Comparison of ENCODE assay signal across 17 cellular contexts in genomic region chr16:31330553-31330890, GRCh38. TPM values are rescaled to one million over a fixed set of nuclear protein-coding genes. Genes with fewer than 3 reads are reported as not detected.
DNase-seq lines count a peak whose midpoint lies in the region; ATAC-seq and TF ChIP-seq lines count a peak whose summit lies in the region.
"Had no signal": no experiment of that assay in that cellular context is flagged by ENCODE, and none has a peak within 500 bp of the region (broad histone marks: within the 10 kb centered on the region; RNA-seq: fewer than 3 reads in every experiment).

No MANE protein-coding gene starts in this region.

- WGBS in gastroesophageal sphincter (ENCODE audit: low coverage in 1 of 2), 2 donors = 20 to 30% methylated on average over 1 to 4 of the region's 8 CpGs

- DNase-seq in activated naive CD4-positive, alpha-beta T cell treated with anti-CD3 and anti-CD28 coated beads, Interleukin-2, amount 10 ng/mL, durations not matched to agents 7 days and 5 days = no peak
- DNase-seq in activated naive CD4-positive, alpha-beta T cell treated with Interleukin-2 at 50 U/mL for 16 hours = no peak
- DNase-seq in activated CD4-positive, alpha-beta memory T cell treated with anti-CD3 and anti-CD28 coated beads for 36 hours = no peak
- DNase-seq in glutamatergic neuron = no peak
- no peak for DNase-seq in NCI-H345 (lab: John Stamatoyannopoulos, UW)
- no peak for DNase-seq in nucleus accumbens (lab: John Stamatoyannopoulos, UW)
- DNase-seq: body of pancreas; DMS153; hypothalamus; NCI-H2029 treated with DMSO at 0.1 percent for 48 hours; NCI-H526 treated with DMSO at 0.1 percent for 48 hours; stimulated activated CD4-positive, alpha-beta T cell treated with anti-CD3 and anti-CD28 coated beads, Interleukin-2, amount 100 ng/mL, for 48 hours; stimulated activated CD8-positive, alpha-beta memory T cell treated with anti-CD3 and anti-CD28 coated beads, Interleukin-4, amount 100 ng/mL, for 48 hours; trophoblast cell; WERI-Rb-1 had no signal

- H3K27ac ChIP-seq in gastroesophageal sphincter = no peak overlapping the region
- H3K27ac ChIP-seq: body of pancreas, WERI-Rb-1 had no signal

- H3K4me1 Mint-ChIP-seq in activated naive CD4-positive, alpha-beta T cell treated with anti-CD3 and anti-CD28 coated beads, Interleukin-2, amount 10 ng/mL, durations not matched to agents 7 days and 5 days = peaks cover 42% of the 10 kb centered on the region
- H3K4me1 Mint-ChIP-seq in activated CD4-positive, alpha-beta memory T cell treated with anti-CD3 and anti-CD28 coated beads for 36 hours (ENCODE audit: low read depth) = peaks cover 8% of the 10 kb centered on the region
- no peaks in the 10 kb centered on the region for H3K4me1 Mint-ChIP-seq in glutamatergic neuron (ENCODE audit: low read depth, unreplicated experiment)
- peaks cover 31% of the 10 kb centered on the region for H3K4me1 Mint-ChIP-seq in stimulated activated memory B cell treated with anti-CD40 and anti-IgM and Interleukin-4, amounts not matched to agents 10 μg/mL and 1 μg/mL and 100 μg/mL, for 72 hours

- H3K27me3 ChIP-seq in gastroesophageal sphincter = peaks cover 78% of the 10 kb centered on the region

- no peaks in the 10 kb centered on the region for H3K36me3 ChIP-seq in gastroesophageal sphincter
- H3K36me3 ChIP-seq: WERI-Rb-1 had no signal

- H3K9me3 ChIP-seq in gastroesophageal sphincter = no peaks in the 10 kb centered on the region
- H3K9me3 ChIP-seq: body of pancreas had no signal

- H3K4me3 Mint-ChIP-seq in activated naive CD4-positive, alpha-beta T cell treated with anti-CD3 and anti-CD28 coated beads, Interleukin-2, amount 10 ng/mL, durations not matched to agents 7 days and 5 days = peak overlapping the region; percentile 76
- peak overlapping the region; percentile 14 for H3K4me3 Mint-ChIP-seq in activated CD4-positive, alpha-beta memory T cell treated with anti-CD3 and anti-CD28 coated beads for 36 hours
- peak overlapping the region; percentile 64 for H3K4me3 Mint-ChIP-seq in glutamatergic neuron (ENCODE audit: unreplicated experiment)
- H3K4me3 Mint-ChIP-seq in stimulated activated memory B cell treated with anti-CD40 and anti-IgM and Interleukin-4, amounts not matched to agents 10 μg/mL and 1 μg/mL and 100 μg/mL, for 72 hours = peak overlapping the region; percentile 78

- TF ChIP-seq EP300 in gastroesophageal sphincter (IDR thresholded peaks at IDR 0.05) = no peak

- H3K4me3 ChIP-seq in gastroesophageal sphincter = no peak overlapping the region
- H3K4me3 ChIP-seq: body of pancreas had no signal

- ATAC-seq in stimulated activated memory B cell treated with anti-CD40 and anti-IgM and Interleukin-4, amounts not matched to agents 10 μg/mL and 1 μg/mL and 100 μg/mL, for 72 hours = no peak
- no peak for ATAC-seq in gastroesophageal sphincter
- ATAC-seq: body of pancreas had no signal

- intact Hi-C loops in activated CD4-positive, alpha-beta memory T cell treated with anti-CD3 and anti-CD28 coated beads for 36 hours (cut with micrococcal nuclease) = loop anchor here (10.0 kb wide), 1 partner anchor 54 kb away; no protein-coding TSS in a partner anchor

- no peak overlapping the region for H3K27ac Mint-ChIP-seq in activated naive CD4-positive, alpha-beta T cell treated with anti-CD3 and anti-CD28 coated beads, Interleukin-2, amount 10 ng/mL, durations not matched to agents 7 days and 5 days
- H3K27ac Mint-ChIP-seq in activated CD4-positive, alpha-beta memory T cell treated with anti-CD3 and anti-CD28 coated beads for 36 hours = no peak overlapping the region
- no peak overlapping the region for H3K27ac Mint-ChIP-seq in glutamatergic neuron (ENCODE audit: unreplicated experiment)
- H3K27ac Mint-ChIP-seq in stimulated activated memory B cell treated with anti-CD40 and anti-IgM and Interleukin-4, amounts not matched to agents 10 μg/mL and 1 μg/mL and 100 μg/mL, for 72 hours = peak overlapping the region; percentile 71

- POLR2A ChIA-PET in activated CD4-positive, alpha-beta memory T cell treated with anti-CD3 and anti-CD28 coated beads for 36 hours (lab: Charles Lee) = no interaction called here

- no peaks in the 10 kb centered on the region for H3K9me3 Mint-ChIP-seq in activated naive CD4-positive, alpha-beta T cell treated with anti-CD3 and anti-CD28 coated beads, Interleukin-2, amount 10 ng/mL, durations not matched to agents 7 days and 5 days
- H3K9me3 Mint-ChIP-seq in activated CD4-positive, alpha-beta memory T cell treated with anti-CD3 and anti-CD28 coated beads for 36 hours = no peaks in the 10 kb centered on the region
- peaks cover 4% of the 10 kb centered on the region for H3K9me3 Mint-ChIP-seq in glutamatergic neuron (ENCODE audit: unreplicated experiment)
- H3K9me3 Mint-ChIP-seq in stimulated activated memory B cell treated with anti-CD40 and anti-IgM and Interleukin-4, amounts not matched to agents 10 μg/mL and 1 μg/mL and 100 μg/mL, for 72 hours = no peaks in the 10 kb centered on the region

- CTCF ChIA-PET in activated naive CD4-positive, alpha-beta T cell treated with anti-CD3 and anti-CD28 coated beads, Interleukin-2, amount 10 ng/mL, durations not matched to agents 7 days and 5 days (lab: Charles Lee) = interaction anchor here (1.4 kb wide), 1 partner anchor 52 kb away, joined by 3 read pairs; no protein-coding TSS in a partner anchor
- CTCF ChIA-PET in activated CD4-positive, alpha-beta memory T cell treated with anti-CD3 and anti-CD28 coated beads for 36 hours (lab: Charles Lee) = no interaction called here

- no peak for TF ChIP-seq POLR2A in gastroesophageal sphincter (IDR thresholded peaks at IDR 0.05)

- peaks cover 26% of the 10 kb centered on the region for H3K36me3 Mint-ChIP-seq in activated naive CD4-positive, alpha-beta T cell treated with anti-CD3 and anti-CD28 coated beads, Interleukin-2, amount 10 ng/mL, durations not matched to agents 7 days and 5 days
- H3K36me3 Mint-ChIP-seq in activated CD4-positive, alpha-beta memory T cell treated with anti-CD3 and anti-CD28 coated beads for 36 hours = no peaks in the 10 kb centered on the region
- peaks cover 6% of the 10 kb centered on the region for H3K36me3 Mint-ChIP-seq in glutamatergic neuron (ENCODE audit: unreplicated experiment)
- peaks cover 21% of the 10 kb centered on the region for H3K36me3 Mint-ChIP-seq in stimulated activated memory B cell treated with anti-CD40 and anti-IgM and Interleukin-4, amounts not matched to agents 10 μg/mL and 1 μg/mL and 100 μg/mL, for 72 hours

- H3K27me3 Mint-ChIP-seq in activated naive CD4-positive, alpha-beta T cell treated with anti-CD3 and anti-CD28 coated beads, Interleukin-2, amount 10 ng/mL, durations not matched to agents 7 days and 5 days = peaks cover 42% of the 10 kb centered on the region
- peaks cover 25% of the 10 kb centered on the region for H3K27me3 Mint-ChIP-seq in activated CD4-positive, alpha-beta memory T cell treated with anti-CD3 and anti-CD28 coated beads for 36 hours
- peaks cover 25% of the 10 kb centered on the region for H3K27me3 Mint-ChIP-seq in glutamatergic neuron (ENCODE audit: unreplicated experiment)
- H3K27me3 Mint-ChIP-seq in stimulated activated memory B cell treated with anti-CD40 and anti-IgM and Interleukin-4, amounts not matched to agents 10 μg/mL and 1 μg/mL and 100 μg/mL, for 72 hours = no peaks in the 10 kb centered on the region

- no peak for TF ChIP-seq CTCF in glutamatergic neuron (IDR thresholded peaks at IDR 0.05; ENCODE audit: partially characterized antibody, unreplicated experiment)
- TF ChIP-seq CTCF in gastroesophageal sphincter (IDR thresholded peaks at IDR 0.05) = no peak

- H3K4me1 ChIP-seq in gastroesophageal sphincter = peaks cover 0 to 10% (median 4%) of the 10 kb centered on the region in 3 donors

RNA-seq across cellular contexts. Expression of gene ITGAX, which starts 24.5 kb away (rescaled TPM):
- total RNA-seq in activated CD4-positive, alpha-beta memory T cell treated with anti-CD3 and anti-CD28 coated beads for 36 hours = 10 to 100 TPM; 30.3 to 32.9 TPM
- total RNA-seq in glutamatergic neuron (ENCODE audit: unreplicated experiment) = not detected
- 1 to 10 TPM; 1.2 to 7.5 (median 2.4) TPM for total RNA-seq in gastroesophageal sphincter

Comparison
In these comparisons a context has a peak if more than half of its experiments do, and no peak if none do; other contexts are left out.
1. H3K4me3 Mint-ChIP-seq: peak in every context shown above with its lines; median percentile 78 in stimulated activated memory B cell treated with anti-CD40 and anti-IgM and Interleukin-4, amounts not matched to agents 10 μg/mL and 1 μg/mL and 100 μg/mL, for 72 hours; 76 in activated naive CD4-positive, alpha-beta T cell treated with anti-CD3 and anti-CD28 coated beads, Interleukin-2, amount 10 ng/mL, durations not matched to agents 7 days and 5 days; 64 in glutamatergic neuron; 14 in activated CD4-positive, alpha-beta memory T cell treated with anti-CD3 and anti-CD28 coated beads for 36 hours.